Comparison of ENCODE assay signal across 8 cellular contexts in the genomic region with DNA sequence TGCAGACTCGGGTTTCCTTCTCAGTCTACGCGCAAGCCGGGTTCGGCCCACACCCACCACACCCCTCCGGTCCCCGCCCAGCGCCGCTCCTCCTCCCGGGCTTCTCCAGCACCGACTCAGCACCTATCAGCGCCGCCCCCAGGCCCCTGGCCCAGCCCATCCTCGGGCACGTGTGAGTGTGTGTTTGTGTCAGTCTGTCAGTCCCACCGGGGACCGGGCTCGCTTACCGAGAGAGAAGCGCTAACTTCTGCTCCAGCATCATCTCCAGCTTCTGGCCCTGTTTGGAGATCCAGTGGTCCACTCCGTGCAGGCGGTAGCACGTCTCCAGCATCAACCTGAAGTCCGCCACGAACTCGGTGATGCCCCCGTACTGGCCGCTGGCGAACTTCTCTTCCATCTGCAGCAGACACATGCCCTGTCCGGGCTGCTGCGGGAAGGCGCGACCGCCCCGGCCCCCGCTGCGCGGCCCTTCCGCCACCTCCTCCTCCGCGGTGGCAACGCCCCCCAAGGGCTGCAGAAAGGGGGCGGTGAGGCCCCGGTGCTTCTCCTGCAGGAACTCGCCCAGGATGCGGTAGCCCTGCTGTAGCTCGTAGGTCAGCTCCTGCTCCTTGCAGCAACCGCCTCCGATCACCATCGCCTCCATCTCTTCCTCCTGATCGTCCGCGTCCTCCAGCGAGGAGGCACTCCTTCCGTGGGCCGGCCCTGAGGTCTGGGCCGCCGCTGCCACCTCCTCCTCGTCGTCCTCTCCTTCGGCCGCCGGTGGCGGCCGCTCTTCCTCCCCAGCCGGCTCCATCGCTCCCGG. TPM values are rescaled to one million over a fixed set of nuclear protein-coding genes. Genes with fewer than 3 reads are reported as not detected.
DNase-seq lines count a peak whose midpoint lies in the region; ATAC-seq, FAIRE-seq and TF ChIP-seq lines count a peak whose summit lies in the region.

No MANE protein-coding gene starts in this region.

- TF ChIP-seq CTCF in WTC11 (IDR thresholded peaks at IDR 0.05), result no peak
- TF ChIP-seq CTCF in bronchial epithelial cell (IDR thresholded peaks at IDR 0.05; ENCODE audit: insufficient read depth, low read length, severe bottlenecking), result no peak
- TF ChIP-seq CTCF in spleen (IDR thresholded peaks at IDR 0.05 in 8 of 11, conservative IDR thresholded peaks at IDR 0.05 in 3 of 11), result peak in 1 of 11 experiments; percentile 9

- in situ Hi-C loops in ACHN (cut with HindIII; ENCODE audit: low pct_ligation_motif_present, low pct_unique_long_range_greater_than_20kb, low sequenced_read_pairs), result no loop called here

- DNase-seq in ACHN (peak; percentile 86), NCI-H2227 treated with DMSO at 0.1 percent for 48 hours (lab: John Stamatoyannopoulos, UW) (peak; percentile 87), WTC11 (ENCODE audit: low spot score) (peak; percentile 96), bronchial epithelial cell (ENCODE audit: low read depth) (peak; percentile 82), iris pigment epithelial cell (ENCODE audit: low read depth) (peak; percentile 94), spleen (peak; percentile 99)

- H3K27ac Mint-ChIP-seq in WTC11, result peak overlapping the region; percentile 93

- peak overlapping the region; percentile 91 to 99 (median 98) for H3K27ac ChIP-seq in spleen

- FAIRE-seq in bronchial epithelial cell (lab: Jason Lieb, UNC), result no peak

- H3K9me3 Mint-ChIP-seq in WTC11, result no peaks in the 10 kb centered on the region

- intact Hi-C loops in spleen (cut with DNase I; ENCODE audit: low total_unique reads), result no loop called here

- POLR2A ChIA-PET in WTC11 (lab: Charles Lee), result interaction anchor here (0.9 to 1.2 kb wide), 5 partner anchors 8 to 405 kb away, joined by 3 to 5 read pairs (median 3); partner anchors contain the start of gene RANBP6

- 0 to 1% (median 1%) methylated on average over 43 to 68 of the region's 68 CpGs for WGBS in spleen, 5 donors

- no peak for TF ChIP-seq POLR2A in spleen (IDR thresholded peaks at IDR 0.05)

- H3K27me3 ChIP-seq in bronchial epithelial cell (ENCODE audit: control insufficient read depth, insufficient read depth, low read length) (no peaks in the 10 kb centered on the region), spleen (replicated peaks in 1 of 7) (no peaks in the 10 kb centered on the region)

- peaks cover 9% of the 10 kb centered on the region for H3K36me3 Mint-ChIP-seq in WTC11

- H3K36me3 ChIP-seq in bronchial epithelial cell (ENCODE audit: control insufficient read depth, insufficient read depth, low read length) (no peaks in the 10 kb centered on the region), spleen (peaks cover 0 to 35% (median 6%) of the 10 kb centered on the region in 6 donors)

- H3K4me1 ChIP-seq in spleen, result peaks cover 32 to 88% (median 51%) of the 10 kb centered on the region in 6 donors

- H3K4me1 Mint-ChIP-seq in WTC11, result peaks cover 24% of the 10 kb centered on the region

- H3K4me3 Mint-ChIP-seq in WTC11, result peak overlapping the region; percentile 88

- H3K27me3 Mint-ChIP-seq in WTC11 (ENCODE audit: low read depth), result no peaks in the 10 kb centered on the region

- no peaks in the 10 kb centered on the region for H3K9me3 ChIP-seq in spleen

- CTCF ChIA-PET in WTC11 (lab: Charles Lee), result interaction anchor here (0.5 to 2.6 kb wide), 6 partner anchors 11 to 481 kb away, joined by 3 to 32 read pairs (median 10); no protein-coding TSS in a partner anchor

- ATAC-seq in GM18873 (IDR thresholded peaks at IDR 0.05; ENCODE audit: low FRiP score, unreplicated experiment) (peak; percentile 61), HG03139 (IDR thresholded peaks at IDR 0.05; ENCODE audit: unreplicated experiment) (peak; percentile 67), WTC11 (peak; percentile 90)

- H3K4me3 ChIP-seq in bronchial epithelial cell (ENCODE audit: low read depth, low read length), result peak overlapping the region; percentile 81
- peak overlapping the region; percentile 75 to 98 (median 94) for H3K4me3 ChIP-seq in spleen

TF ChIP-seq in WTC11, 78 proteins besides CTCF, POLR2A, EP300 and RAD21 (continues in another document):
- TF ChIP-seq FOXK1 (CRISPR knock-in tag; IDR thresholded peaks at IDR 0.05) (peak; percentile 90), USF2 (CRISPR knock-in tag; IDR thresholded peaks at IDR 0.05) (peak; percentile 61), ETV6 (CRISPR knock-in tag; IDR thresholded peaks at IDR 0.05) (0 out of 2 replicates have a peak, but pooled peaks have one; percentile 17), TEAD1 (CRISPR knock-in tag; IDR thresholded peaks at IDR 0.05) (0 out of 2 replicates have a peak, but pooled peaks have one; percentile 43), STAT6 (CRISPR knock-in tag; conservative IDR thresholded peaks at IDR 0.05; ENCODE audit: low read depth) (no peak), IRF1 (CRISPR knock-in tag; IDR thresholded peaks at IDR 0.05) (no peak), ZNF416 (CRISPR knock-in tag; IDR thresholded peaks at IDR 0.05) (no peak), CREM (CRISPR knock-in tag; IDR thresholded peaks at IDR 0.05) (no peak)
- TF ChIP-seq, protein P1, sequence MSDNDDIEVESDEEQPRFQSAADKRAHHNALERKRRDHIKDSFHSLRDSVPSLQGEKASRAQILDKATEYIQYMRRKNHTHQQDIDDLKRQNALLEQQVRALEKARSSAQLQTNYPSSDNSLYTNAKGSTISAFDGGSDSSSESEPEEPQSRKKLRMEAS (CRISPR knock-in tag; IDR thresholded peaks at IDR 0.05), result peak; percentile 90
- TF ChIP-seq, protein P2, sequence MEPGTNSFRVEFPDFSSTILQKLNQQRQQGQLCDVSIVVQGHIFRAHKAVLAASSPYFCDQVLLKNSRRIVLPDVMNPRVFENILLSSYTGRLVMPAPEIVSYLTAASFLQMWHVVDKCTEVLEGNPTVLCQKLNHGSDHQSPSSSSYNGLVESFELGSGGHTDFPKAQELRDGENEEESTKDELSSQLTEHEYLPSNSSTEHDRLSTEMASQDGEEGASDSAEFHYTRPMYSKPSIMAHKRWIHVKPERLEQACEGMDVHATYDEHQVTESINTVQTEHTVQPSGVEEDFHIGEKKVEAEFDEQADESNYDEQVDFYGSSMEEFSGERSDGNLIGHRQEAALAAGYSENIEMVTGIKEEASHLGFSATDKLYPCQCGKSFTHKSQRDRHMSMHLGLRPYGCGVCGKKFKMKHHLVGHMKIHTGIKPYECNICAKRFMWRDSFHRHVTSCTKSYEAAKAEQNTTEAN (CRISPR knock-in tag; IDR thresholded peaks at IDR 0.05), result 0 out of 2 replicates have a peak, but pooled peaks have one; percentile 63

RNA-seq across cellular contexts. Expression of gene RANBP6, which starts 8.3 kb away (rescaled TPM):
- total RNA-seq in WTC11 (2021) (19.7 to 20.1 TPM (median 19.8 TPM) in 3 replicates), bronchial epithelial cell (17.0 and 19.5 TPM in 2 replicates), spleen (10 to 100 TPM; 15.2 to 22.3 (median 18.6) TPM)
- polyA plus RNA-seq in spleen, result 10 to 100 TPM; 12.3 to 14.7 (median 12.7) TPM

Comparison
In these comparisons a context has a peak if more than half of its experiments do, and no peak if none do; other contexts are left out.
1. Peak in every context shown above with its lines: DNase-seq, ATAC-seq, H3K4me3 ChIP-seq and H3K27ac ChIP-seq.